ENCODE assay signal across 19 cellular contexts in the genomic region with DNA sequence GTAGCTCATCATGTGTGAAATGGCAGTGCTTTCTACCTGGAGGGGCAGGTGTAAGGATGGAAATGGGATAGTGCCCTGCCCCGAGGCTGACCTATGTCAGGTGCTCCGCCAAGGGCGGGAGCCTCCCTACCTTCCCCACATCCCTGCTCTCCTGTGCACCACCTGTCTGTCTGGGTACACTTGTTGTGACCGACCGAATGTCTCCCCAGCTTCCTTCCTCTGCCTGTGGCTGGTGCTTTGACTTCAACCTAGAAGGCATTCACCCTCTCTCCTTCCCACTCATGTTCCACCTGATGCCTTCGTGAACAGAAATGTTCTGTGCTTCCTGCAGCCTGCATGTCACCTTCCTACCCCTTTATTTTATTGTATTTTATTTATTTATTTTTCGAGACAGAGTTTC.
"Had no signal": no experiment of that assay in that cellular context is flagged by ENCODE, and none has a peak within 500 bp of the region (broad histone marks: within the 10 kb centered on the region; RNA-seq: fewer than 3 reads in every experiment).

No MANE protein-coding gene starts in this region.

- H3K9ac ChIP-seq: parathyroid adenoma had no signal

- H3K4me3 ChIP-seq: ascending aorta, hepatocyte, SJSA1, smooth muscle cell, testis, upper lobe of right lung had no signal

- H3K4me2 ChIP-seq: hepatocyte, smooth muscle cell had no signal

- H3K9me3 ChIP-seq: ascending aorta, neutrophil, SJSA1, testis, upper lobe of right lung had no signal

- H3K9me3 Mint-ChIP-seq: dendritic cell treated with granulocyte-macrophage colony-stimulating factor and Interleukin-4, amounts not matched to agents 40 ng/mL and 50 ng/mL, for 4 days; memory B cell; natural killer cell; stimulated activated memory B cell treated with anti-CD40 and anti-IgM and Interleukin-4, amounts not matched to agents 10 μg/mL and 1 μg/mL and 100 μg/mL, for 72 hours had no signal

- H3K27ac Mint-ChIP-seq: dendritic cell treated with granulocyte-macrophage colony-stimulating factor and Interleukin-4, amounts not matched to agents 40 ng/mL and 50 ng/mL, for 4 days; memory B cell; natural killer cell; stimulated activated memory B cell treated with anti-CD40 and anti-IgM and Interleukin-4, amounts not matched to agents 10 μg/mL and 1 μg/mL and 100 μg/mL, for 72 hours had no signal

- H3K27me3 Mint-ChIP-seq: memory B cell; stimulated activated memory B cell treated with anti-CD40 and anti-IgM and Interleukin-4, amounts not matched to agents 10 μg/mL and 1 μg/mL and 100 μg/mL, for 72 hours had no signal

- H3K27me3 ChIP-seq: ascending aorta, hepatocyte, SJSA1, testis, upper lobe of right lung had no signal

- DNase-seq: activated CD4-positive, alpha-beta T cell treated with anti-CD3 and anti-CD28 coated beads, Interleukin-2, amount 50 U/mL, for 4 hours; activated CD4-positive, CD25-positive, alpha-beta regulatory T cell treated with anti-CD3 and anti-CD28 coated beads, Interleukin-2, amount 50 U/mL, for 72 hours; activated gamma-delta T cell treated with Interleukin-2 at 50 U/mL for 16 hours; foreskin keratinocyte; natural killer cell; stimulated activated CD4-positive, alpha-beta T cell treated with anti-CD3 and anti-CD28 coated beads, Interleukin-4, amount 100 ng/mL, for 24 hours; T-helper 2 cell; testis; upper lobe of right lung had no signal

- H2AFZ ChIP-seq: hepatocyte, parathyroid adenoma had no signal

- H3K4me3 Mint-ChIP-seq: dendritic cell treated with granulocyte-macrophage colony-stimulating factor and Interleukin-4, amounts not matched to agents 40 ng/mL and 50 ng/mL, for 4 days; memory B cell; natural killer cell; stimulated activated memory B cell treated with anti-CD40 and anti-IgM and Interleukin-4, amounts not matched to agents 10 μg/mL and 1 μg/mL and 100 μg/mL, for 72 hours had no signal

- H3K36me3 Mint-ChIP-seq: natural killer cell; stimulated activated memory B cell treated with anti-CD40 and anti-IgM and Interleukin-4, amounts not matched to agents 10 μg/mL and 1 μg/mL and 100 μg/mL, for 72 hours had no signal

- H3K4me1 ChIP-seq: ascending aorta, parathyroid adenoma, SJSA1 had no signal

- H3K27ac ChIP-seq: ascending aorta, foreskin keratinocyte, hepatocyte, neutrophil, parathyroid adenoma, SJSA1, testis, upper lobe of right lung, VCaP had no signal

- H3K36me3 ChIP-seq: ascending aorta, neutrophil, SJSA1, upper lobe of right lung had no signal
